ENCODE assay signal across 11 cellular contexts in the genomic region with DNA sequence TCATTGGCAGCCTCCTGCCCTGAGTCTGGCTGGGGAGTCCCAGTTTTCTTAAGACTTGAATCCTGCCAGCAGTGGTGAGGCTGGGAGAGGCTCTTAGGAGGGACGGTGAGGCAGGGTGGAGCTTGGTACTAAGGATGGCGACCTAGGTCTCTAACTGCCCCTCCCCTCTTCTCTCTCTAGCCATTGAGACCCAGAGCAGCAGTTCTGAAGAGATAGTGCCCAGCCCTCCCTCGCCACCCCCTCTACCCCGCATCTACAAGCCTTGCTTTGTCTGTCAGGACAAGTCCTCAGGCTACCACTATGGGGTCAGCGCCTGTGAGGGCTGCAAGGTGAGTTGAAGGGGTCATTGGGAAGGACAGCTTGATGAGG. TPM values are rescaled to one million over a fixed set of nuclear protein-coding genes. Genes with fewer than 3 reads are reported as not detected.
A peak's percentile ranks its signal among the peaks of the same experiment; 100 is the strongest.
DNase-seq lines count a peak whose midpoint lies in the region; ATAC-seq, FAIRE-seq and TF ChIP-seq lines count a peak whose summit lies in the region.
"Had no signal": no experiment of that assay in that cellular context is flagged by ENCODE, and none has a peak within 500 bp of the region (broad histone marks: within the 10 kb centered on the region; RNA-seq: fewer than 3 reads in every experiment).

No MANE protein-coding gene starts in this region.

- H3K79me2 ChIP-seq in K562 (ENCODE audit: control insufficient read depth, insufficient read depth, low read length): peaks cover 58% of the 10 kb centered on the region

- no peak overlapping the region for H2AFZ ChIP-seq in K562 (ENCODE audit: low read depth, low read length)

- H3K4me1 ChIP-seq in K562 (replicated peaks in 1 of 2; ENCODE audit: control insufficient read depth in 2 of 2, insufficient read depth in 2 of 2, low read length in 2 of 2): peaks cover 48 to 74% of the 10 kb centered on the region in 2 experiments

- H3K4me2 ChIP-seq in K562 (ENCODE audit: insufficient read depth, low read length): peak overlapping the region; percentile 38; the same call in 1 of the 2 replicates

- intact Hi-C loops in K562 (cut with micrococcal nuclease): no loop called here

- H3K36me3 ChIP-seq in K562 (ENCODE audit: control insufficient read depth, insufficient read depth, low read length): peaks cover 51% of the 10 kb centered on the region; the same call in 2 of the 3 replicates

- H3K9me3 ChIP-seq in K562 (replicated peaks; ENCODE audit: control insufficient read depth, insufficient read depth, low read depth, low read length): no peaks in the 10 kb centered on the region

- H4K20me1 ChIP-seq in K562 (replicated peaks; ENCODE audit: control insufficient read depth, insufficient read depth, low read length): 0 out of 2 replicates have a peak, but pooled peaks cover 3% of the 10 kb centered on the region

- no TSS peak for BruUV-seq in K562 (replicated peaks; lab: Mats Ljungman, UMichigan)

- H3K4me3 ChIP-seq in K562: no peak overlapping the region

- H3K9me1 ChIP-seq in K562 (ENCODE audit: control insufficient read depth, insufficient read depth, low read length): no peaks in the 10 kb centered on the region

- TF ChIP-seq CTCF in K562 (IDR thresholded peaks at IDR 0.05 in 2 of 3, conservative IDR thresholded peaks at IDR 0.05 in 1 of 3; ENCODE audit: insufficient read depth in 2 of 3, low read depth in 1 of 3, low read length in 3 of 3): no peak
- no peak for TF ChIP-seq CTCF in GM10248 (IDR thresholded peaks at IDR 0.05; ENCODE audit: control extremely low read depth, extremely low read depth, low read depth, missing control alignments)

- TF ChIP-seq RAD21 in K562 (CRISPR knock-in tag; conservative IDR thresholded peaks at IDR 0.05 in 1 of 2, IDR thresholded peaks at IDR 0.05 in 1 of 2): no peak

- H3K27ac Mint-ChIP-seq in IgD-negative memory B cell: peak overlapping the region; percentile 16 to 63 (median 44)
- H3K27ac Mint-ChIP-seq in stimulated activated effector memory CD8-positive, alpha-beta T cell treated with anti-CD3 and anti-CD28 coated beads, Interleukin-12 subunit alpha, Interleukin-12 subunit beta, amount 100 ng/mL, for 72 hours: peak overlapping the region; percentile 88

- 100% methylated on average over 2 of the region's 5 CpGs for WGBS in K562 (ENCODE audit: insufficient coverage, low coverage, missing lambda C conversion rate)

- POLR2A ChIA-PET in K562 (lab: Yijun Ruan, JAX) (interaction anchor here (0.5 to 1.1 kb wide), 2 partner anchors 11 to 311 kb away, joined by 3 to 4 read pairs; no protein-coding TSS in a partner anchor), GM10248 (lab: Yijun Ruan, JAX) (no interaction called here)

- H3K4me3 Mint-ChIP-seq in IgD-negative memory B cell: peak overlapping the region in 1 of 4 donors; percentile 55
- H3K4me3 Mint-ChIP-seq in stimulated activated effector memory CD8-positive, alpha-beta T cell treated with anti-CD3 and anti-CD28 coated beads, Interleukin-12 subunit alpha, Interleukin-12 subunit beta, amount 100 ng/mL, for 72 hours: peak overlapping the region; percentile 71

- H3K4me1 Mint-ChIP-seq in IgD-negative memory B cell: peaks cover 18 to 47% (median 46%) of the 10 kb centered on the region in 3 donors
- H3K4me1 Mint-ChIP-seq in stimulated activated effector memory CD8-positive, alpha-beta T cell treated with anti-CD3 and anti-CD28 coated beads, Interleukin-12 subunit alpha, Interleukin-12 subunit beta, amount 100 ng/mL, for 72 hours: peaks cover 91% of the 10 kb centered on the region

- ATAC-seq in K562: no peak
- no peak for ATAC-seq in stimulated activated effector memory CD8-positive, alpha-beta T cell treated with anti-CD3 and anti-CD28 coated beads, Interleukin-12 subunit alpha, Interleukin-12 subunit beta, amount 100 ng/mL, for 72 hours
- ATAC-seq: activated naive CD4-positive, alpha-beta T cell treated with anti-CD3 and anti-CD28 coated beads, Interleukin-2, amount 50 U/mL, for 72 hours had no signal

- no peak for DNase-seq in K562 (ENCODE audit: extremely low read depth in 1 of 4, low spot score in 3 of 4)
- peak; percentile 24 for DNase-seq in medulla oblongata (ENCODE audit: extremely low spot score)
- no peak for DNase-seq in stimulated activated effector memory CD8-positive, alpha-beta T cell treated with anti-CD3 and anti-CD28 coated beads, Interleukin-12 subunit alpha, Interleukin-12 subunit beta, amount 100 ng/mL, for 72 hours (ENCODE audit: low spot score in 2 of 2)
- DNase-seq in DMS53 (lab: John Stamatoyannopoulos, UW): no peak
- no peak for DNase-seq in NOMO-1 treated with dmso at 0.1 percent for 144 hours (lab: John Stamatoyannopoulos, UW; ENCODE audit: unreplicated experiment)
- no peak for DNase-seq in GM10248 (ENCODE audit: extremely low spot score)
- no peak for DNase-seq in cerebellar cortex (ENCODE audit: low spot score)

- no peaks in the 10 kb centered on the region for H3K27me3 ChIP-seq in K562 (ENCODE audit: control insufficient read depth in 2 of 2, insufficient read depth in 2 of 2, low read length in 2 of 2)

- no peak for TF ChIP-seq EP300 in K562 (IDR thresholded peaks at IDR 0.05; ENCODE audit: low read length)

- H3K27me3 Mint-ChIP-seq in IgD-negative memory B cell: no peaks in the 10 kb centered on the region

- peaks cover 5% of the 10 kb centered on the region for H3K36me3 Mint-ChIP-seq in IgD-negative memory B cell
- peaks cover 100% of the 10 kb centered on the region for H3K36me3 Mint-ChIP-seq in stimulated activated effector memory CD8-positive, alpha-beta T cell treated with anti-CD3 and anti-CD28 coated beads, Interleukin-12 subunit alpha, Interleukin-12 subunit beta, amount 100 ng/mL, for 72 hours

- H3K9me3 Mint-ChIP-seq in IgD-negative memory B cell: no peaks in the 10 kb centered on the region
- H3K9me3 Mint-ChIP-seq in stimulated activated effector memory CD8-positive, alpha-beta T cell treated with anti-CD3 and anti-CD28 coated beads, Interleukin-12 subunit alpha, Interleukin-12 subunit beta, amount 100 ng/mL, for 72 hours: no peaks in the 10 kb centered on the region
- H3K9me3 Mint-ChIP-seq: activated naive CD4-positive, alpha-beta T cell treated with anti-CD3 and anti-CD28 coated beads, Interleukin-2, amount 50 U/mL, for 72 hours had no signal

- CTCF ChIA-PET in K562 (lab: Yijun Ruan, JAX; ENCODE audit: low intra/inter-chr PET ratio) (no interaction called here), GM10248 (lab: Yijun Ruan, JAX) (interaction anchor here (1.2 to 20.0 kb wide), 5 partner anchors 10 to 185 kb away, joined by 3 to 604 read pairs (median 5); a partner anchor contains a TSS)

- peak overlapping the region; percentile 16 to 44; a peak in 2 of 4 replicates for H3K9ac ChIP-seq in K562 (ENCODE audit: insufficient read depth in 1 of 2, low read depth in 2 of 2, low read length in 2 of 2)

- H3K27ac ChIP-seq in K562 (ENCODE audit: extremely low read depth, low read depth, low read length): peak overlapping the region; percentile 15; the same call in 1 of the 3 replicates
- H3K27ac ChIP-seq: VCaP had no signal

- no peak for TF ChIP-seq POLR2A in K562 (conservative IDR thresholded peaks at IDR 0.05)

- in situ Hi-C loops in K562 (cut with MboI): no loop called here

- FAIRE-seq in K562 (lab: Jason Lieb, UNC): no peak

TF ChIP-seq in K562, 482 proteins besides CTCF, POLR2A, EP300 and RAD21 (continues in another document):
- no peak for TF ChIP-seq SETDB1 (IDR thresholded peaks at IDR 0.05; ENCODE audit: low read length)
- TF ChIP-seq MYBL2 (IDR thresholded peaks at IDR 0.05; ENCODE audit: low read depth): no peak
- no peak for TF ChIP-seq MYBL2 (CRISPR knock-in tag; IDR thresholded peaks at IDR 0.05; ENCODE audit: borderline replicate concordance)
- no peak for TF ChIP-seq BHLHE40 (IDR thresholded peaks at IDR 0.05; ENCODE audit: low read length)
- TF ChIP-seq MYNN (IDR thresholded peaks at IDR 0.05): no peak
- TF ChIP-seq MYNN (CRISPR knock-in tag; IDR thresholded peaks at IDR 0.05): no peak

RNA-seq across cellular contexts. Expression of a gene that starts 16.4 kb away (rescaled TPM):
- polyA plus RNA-seq in IgD-negative memory B cell (not detected), K562 (2011; rRNA removed) (not detected in 2 replicates), K562 (2014; fragmentation: Illumina TruSeq; extraction: Trizol) (not detected in 2 replicates), K562 (2014; fragmentation: Nextera tagmentation; extraction: Ambion mirVana) (not detected), K562 (2014; rRNA removed) (0.17 TPM in 1 of 2 replicates, not detected in the other)
- total RNA-seq in K562 (2011; cell fraction: chromatin; rRNA removed; ENCODE audit: low replicate concordance): not detected in 2 replicates
- 0.50 and 0.66 TPM in 2 replicates for total RNA-seq in K562 (2011; cell fraction: nucleolus; rRNA removed)
- not detected in 2 replicates for total RNA-seq in K562 (2011; cell fraction: nucleoplasm; rRNA removed)
- total RNA-seq in K562 (2014; rRNA removed) (not detected in 2 replicates), K562 (2014; rRNA removed; fragmentation: Illumina TruSeq; extraction: Trizol) (not detected in 2 replicates), K562 (2015; rRNA removed; fragmentation: Illumina TruSeq; extraction: Trizol) (not detected in 2 replicates), K562 (2021) (0.38 TPM in 1 of 2 replicates, not detected in the other)
- polyA plus RNA-seq in K562 (2011; cell fraction: cytosol; rRNA removed): 0.24 TPM in 1 of 2 replicates, not detected in the other
- polyA plus RNA-seq in K562 (2011; cell fraction: nucleus; rRNA removed): not detected in 2 replicates
- 0.46 and 2.9 TPM in 2 replicates for polyA plus RNA-seq in K562 (2012)
- not detected in 2 replicates for polyA minus RNA-seq in K562 (2011; rRNA and poly(A)+ RNA removed)
- not detected in 2 replicates for polyA minus RNA-seq in K562 (2011; cell fraction: cytosol; rRNA and poly(A)+ RNA removed)
- polyA minus RNA-seq in K562 (2011; cell fraction: nucleus; rRNA and poly(A)+ RNA removed): 1.2 TPM in 1 of 2 replicates, not detected in the other
- total RNA-seq: activated naive CD4-positive, alpha-beta T cell treated with anti-CD3 and anti-CD28 coated beads, Interleukin-2, amount 50 U/mL, for 72 hours; LHCN-M2 had no signal

RNA-seq across cellular contexts. Expression of a gene that starts 39.1 kb away (rescaled TPM):
- polyA plus RNA-seq in IgD-negative memory B cell (13.7 TPM), K562 (2011; rRNA removed) (2.7 and 3.5 TPM in 2 replicates), K562 (2014; fragmentation: Illumina TruSeq; extraction: Trizol) (24.2 and 25.2 TPM in 2 replicates), K562 (2014; fragmentation: Nextera tagmentation; extraction: Ambion mirVana) (under 1 TPM; 0.10 TPM), K562 (2014; rRNA removed) (12.2 and 13.0 TPM in 2 replicates)
- 7.6 and 15.2 TPM in 2 replicates for total RNA-seq in K562 (2011; cell fraction: chromatin; rRNA removed; ENCODE audit: low replicate concordance)
- total RNA-seq in K562 (2011; cell fraction: nucleolus; rRNA removed): 9.7 and 10.0 TPM in 2 replicates
- 5.5 and 6.0 TPM in 2 replicates for total RNA-seq in K562 (2011; cell fraction: nucleoplasm; rRNA removed)
- total RNA-seq in K562 (2014; rRNA removed) (13.6 and 18.7 TPM in 2 replicates), K562 (2014; rRNA removed; fragmentation: Illumina TruSeq; extraction: Trizol) (5.0 and 7.5 TPM in 2 replicates), K562 (2015; rRNA removed; fragmentation: Illumina TruSeq; extraction: Trizol) (7.9 and 8.3 TPM in 2 replicates), K562 (2021) (26.2 and 28.0 TPM in 2 replicates)
- polyA plus RNA-seq in K562 (2011; cell fraction: cytosol; rRNA removed): 1.4 and 4.5 TPM in 2 replicates
- 4.6 and 15.6 TPM in 2 replicates for polyA plus RNA-seq in K562 (2011; cell fraction: nucleus; rRNA removed)
- polyA plus RNA-seq in K562 (2012): 16.2 and 25.9 TPM in 2 replicates
- 2.8 and 4.2 TPM in 2 replicates for polyA minus RNA-seq in K562 (2011; rRNA and poly(A)+ RNA removed)
- polyA minus RNA-seq in K562 (2011; cell fraction: cytosol; rRNA and poly(A)+ RNA removed): 9.2 and 9.8 TPM in 2 replicates
- 3.9 and 4.2 TPM in 2 replicates for polyA minus RNA-seq in K562 (2011; cell fraction: nucleus; rRNA and poly(A)+ RNA removed)
